Comparison of ENCODE assay signal across 8 cellular contexts in genomic region chr1:206685256-206685748, GRCh38. TPM values are rescaled to one million over a fixed set of nuclear protein-coding genes. Genes with fewer than 3 reads are reported as not detected.
DNase-seq lines count a peak whose midpoint lies in the region; ATAC-seq and TF ChIP-seq lines count a peak whose summit lies in the region.

No MANE protein-coding gene starts in this region.

- intact Hi-C loops in activated CD4-positive, alpha-beta memory T cell treated with anti-CD3 and anti-CD28 coated beads for 36 hours (cut with micrococcal nuclease): loop anchor here (1.0 to 2.0 kb wide), 2 partner anchors 18 to 77 kb away; no protein-coding TSS in a partner anchor

- CTCF ChIA-PET in activated CD4-positive, alpha-beta memory T cell treated with anti-CD3 and anti-CD28 coated beads for 36 hours (lab: Charles Lee): interaction anchor here (1.1 to 2.7 kb wide), 4 partner anchors 21 to 73 kb away, joined by 4 to 11 read pairs (median 5); partner anchors contain the start of gene EIF2D

- H3K36me3 Mint-ChIP-seq in activated CD4-positive, alpha-beta memory T cell treated with anti-CD3 and anti-CD28 coated beads for 36 hours: peaks cover 5% of the 10 kb centered on the region
- no peaks in the 10 kb centered on the region for H3K36me3 Mint-ChIP-seq in naive thymus-derived CD8-positive, alpha-beta T cell

- H3K27me3 Mint-ChIP-seq in activated CD4-positive, alpha-beta memory T cell treated with anti-CD3 and anti-CD28 coated beads for 36 hours: peaks cover 1% of the 10 kb centered on the region
- peaks cover 0 to 2% (median 0%) of the 10 kb centered on the region in 5 donors for H3K27me3 Mint-ChIP-seq in naive thymus-derived CD8-positive, alpha-beta T cell

- peaks cover 36 to 48% (median 43%) of the 10 kb centered on the region in 4 donors for H3K4me1 ChIP-seq in upper lobe of left lung

- DNase-seq in NK-92 treated with Interleukin-12 subunit alpha and Interleukin-12 subunit beta, amount 100 ng/mL, for 24 hours (lab: John Stamatoyannopoulos, UW): peak; percentile 56
- DNase-seq in NK-92 (lab: John Stamatoyannopoulos, UW; ENCODE audit: unreplicated experiment) (no peak), epithelial cell of prostate (ENCODE audit: low read depth, low spot score) (no peak), upper lobe of left lung (peak in 1 of 2 donors; percentile 91)
- peak; percentile 68 for DNase-seq in activated CD4-positive, alpha-beta memory T cell treated with anti-CD3 and anti-CD28 coated beads for 36 hours
- DNase-seq in naive thymus-derived CD8-positive, alpha-beta T cell: peak in 8 of 10 donors; percentile 13 to 45 (median 35)
- DNase-seq in central memory CD4-positive, alpha-beta T cell: no peak

- peak overlapping the region; percentile 95 for H3K27ac Mint-ChIP-seq in activated CD4-positive, alpha-beta memory T cell treated with anti-CD3 and anti-CD28 coated beads for 36 hours
- peak overlapping the region; percentile 88 to 98 (median 96) for H3K27ac Mint-ChIP-seq in naive thymus-derived CD8-positive, alpha-beta T cell

- H3K27me3 ChIP-seq in upper lobe of left lung: no peaks in the 10 kb centered on the region

- no peaks in the 10 kb centered on the region for H3K9me3 Mint-ChIP-seq in activated CD4-positive, alpha-beta memory T cell treated with anti-CD3 and anti-CD28 coated beads for 36 hours
- H3K9me3 Mint-ChIP-seq in naive thymus-derived CD8-positive, alpha-beta T cell: no peaks in the 10 kb centered on the region

- 0 to 1% methylated on average over 6 to 31 of the region's 60 CpGs for WGBS in upper lobe of left lung, 2 donors

- ATAC-seq in HG03571 (IDR thresholded peaks at IDR 0.05; ENCODE audit: unreplicated experiment) (peak; percentile 27), upper lobe of left lung (ENCODE audit: low FRiP score in 2 of 2) (peak; percentile 6 to 64)
- ATAC-seq in naive thymus-derived CD8-positive, alpha-beta T cell: peak; percentile 41 to 50

- no peak for TF ChIP-seq POLR2A in upper lobe of left lung (IDR thresholded peaks at IDR 0.05)

- no peak for TF ChIP-seq EP300 in upper lobe of left lung (IDR thresholded peaks at IDR 0.05)

- no peaks in the 10 kb centered on the region for H3K9me3 ChIP-seq in upper lobe of left lung

- TF ChIP-seq CTCF in upper lobe of left lung (IDR thresholded peaks at IDR 0.05): no peak

- H3K4me3 Mint-ChIP-seq in activated CD4-positive, alpha-beta memory T cell treated with anti-CD3 and anti-CD28 coated beads for 36 hours: peak overlapping the region; percentile 90
- peak overlapping the region; percentile 83 to 100 (median 96) for H3K4me3 Mint-ChIP-seq in naive thymus-derived CD8-positive, alpha-beta T cell

- peak overlapping the region; percentile 69 to 86 (median 77) for H3K4me3 ChIP-seq in upper lobe of left lung

- peak overlapping the region; percentile 83 for H3K27ac ChIP-seq in epithelial cell of prostate
- H3K27ac ChIP-seq in upper lobe of left lung: peak overlapping the region; percentile 95 to 99 (median 98)

- peaks cover 57% of the 10 kb centered on the region for H3K4me1 Mint-ChIP-seq in activated CD4-positive, alpha-beta memory T cell treated with anti-CD3 and anti-CD28 coated beads for 36 hours (ENCODE audit: low read depth)
- peaks cover 23 to 69% (median 49%) of the 10 kb centered on the region in 4 donors for H3K4me1 Mint-ChIP-seq in naive thymus-derived CD8-positive, alpha-beta T cell

- H3K36me3 ChIP-seq in upper lobe of left lung: no peaks in the 10 kb centered on the region

- POLR2A ChIA-PET in activated CD4-positive, alpha-beta memory T cell treated with anti-CD3 and anti-CD28 coated beads for 36 hours (lab: Charles Lee): interaction anchor here (0.5 to 2.9 kb wide), 6 partner anchors 19 to 904 kb away, joined by 3 to 14 read pairs (median 4); partner anchors contain the start of gene DYRK3
- POLR2A ChIA-PET in naive thymus-derived CD8-positive, alpha-beta T cell (lab: Charles Lee): interaction anchor here (1.2 to 1.8 kb wide), 2 partner anchors 73 to 215 kb away, joined by 5 to 7 read pairs; partner anchors contain the start of genes EIF2D and IKBKE

RNA-seq across cellular contexts. Expression of gene MAPKAPK2, which starts 0.6 kb away (rescaled TPM):
- total RNA-seq in activated CD4-positive, alpha-beta memory T cell treated with anti-CD3 and anti-CD28 coated beads for 36 hours: 10 to 100 TPM; 96.9 to 97.4 TPM
- total RNA-seq in naive thymus-derived CD8-positive, alpha-beta T cell: 10 to 100 TPM; 52.2 to 55.8 TPM
- 1 to 10 TPM; 1.3 to 2.5 (median 1.6) TPM for polyA plus RNA-seq in naive thymus-derived CD8-positive, alpha-beta T cell
- 100 to 1,000 TPM in 2 of 6 donors, 10 to 100 TPM in 4; 64.8 to 135 (median 84.3) TPM for total RNA-seq in upper lobe of left lung

RNA-seq across cellular contexts. Expression of gene DYRK3, which starts 50.0 kb away (rescaled TPM):
- total RNA-seq in activated CD4-positive, alpha-beta memory T cell treated with anti-CD3 and anti-CD28 coated beads for 36 hours: 10 to 100 TPM; 10.1 to 11.4 TPM
- total RNA-seq in naive thymus-derived CD8-positive, alpha-beta T cell: under 1 TPM; 0.22 to 0.34 TPM
- polyA plus RNA-seq in naive thymus-derived CD8-positive, alpha-beta T cell: not detected
- total RNA-seq in upper lobe of left lung: 10 to 100 TPM in 2 of 6 donors, 1 to 10 TPM in 4; 4.1 to 20.7 (median 7.0) TPM

Comparison
In these comparisons a context has a peak if more than half of its experiments do, and no peak if none do; other contexts are left out.
1. DNase-seq: peak in NK-92 treated with Interleukin-12 subunit alpha and Interleukin-12 subunit beta, amount 100 ng/mL, for 24 hours (single experiment), activated CD4-positive, alpha-beta memory T cell treated with anti-CD3 and anti-CD28 coated beads for 36 hours (single experiment) and naive thymus-derived CD8-positive, alpha-beta T cell (8 of 10); none in NK-92 (single experiment), epithelial cell of prostate (single experiment) and central memory CD4-positive, alpha-beta T cell (single experiment).
2. Peak in every context shown above with its lines, with median percentiles within 50 percentile points of each other: ATAC-seq.